1 cellular context compared by ENCODE assay signal in the genomic region with DNA sequence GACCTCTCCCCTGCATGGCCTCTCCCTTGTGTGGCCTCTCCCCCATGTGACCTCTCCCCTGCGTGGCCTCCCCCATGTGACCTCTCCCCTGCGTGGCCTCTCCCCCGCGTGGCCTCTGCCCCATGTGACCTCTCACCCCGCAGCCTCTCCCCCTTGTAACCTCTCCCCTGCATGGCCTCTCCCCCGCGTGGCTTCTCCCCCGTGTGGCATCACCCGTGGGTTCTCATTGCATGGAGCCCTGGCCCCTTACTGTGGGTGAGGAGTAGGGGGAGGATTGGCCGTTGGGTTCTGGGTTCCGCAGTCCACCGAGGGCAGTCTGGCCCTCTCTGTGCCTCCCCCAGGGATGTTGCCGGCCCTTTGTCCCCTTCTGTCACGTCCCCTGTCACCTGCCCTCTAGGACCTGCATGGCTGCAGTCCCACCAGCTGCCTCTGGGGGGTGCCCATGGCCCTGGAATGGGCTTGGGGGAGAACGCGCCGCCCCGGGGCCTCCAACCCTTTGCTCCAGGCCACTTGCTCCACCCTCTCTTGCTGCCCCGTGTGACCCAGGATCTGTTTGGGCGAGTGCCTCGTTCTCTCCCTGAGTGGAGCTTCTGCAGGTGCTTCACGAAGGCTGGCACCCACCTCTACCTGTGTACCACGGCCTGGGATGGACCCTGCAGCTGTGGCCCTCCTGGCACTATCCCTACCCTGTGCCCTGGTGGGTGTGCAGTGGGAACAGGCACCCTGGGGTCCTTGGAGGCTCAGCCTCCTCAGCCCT.
A peak's percentile ranks its signal among the peaks of the same experiment; 100 is the strongest.
TF ChIP-seq lines count a peak whose summit lies in the region.

No MANE protein-coding gene starts in this region.

TF ChIP-seq in K562, 482 proteins besides CTCF, POLR2A, EP300 and RAD21 (continued from another document and continues in another):
- TF ChIP-seq ATF7 (IDR thresholded peaks at IDR 0.05) = peak; percentile 61; the same call in 1 of the 2 replicates
- no peak for TF ChIP-seq ZC3H11A (IDR thresholded peaks at IDR 0.05; ENCODE audit: low read depth, low read length)
- no peak for TF ChIP-seq TGIF2 (CRISPR knock-in tag; IDR thresholded peaks at IDR 0.05)
- no peak for TF ChIP-seq NCOA2 (IDR thresholded peaks at IDR 0.05; ENCODE audit: partially characterized antibody in 2 of 2)
- peak; percentile 53; the same call in 1 of the 2 replicates for TF ChIP-seq E2F1 (CRISPR knock-in tag; IDR thresholded peaks at IDR 0.05)
- peak; percentile 65 for TF ChIP-seq GABPB1 (CRISPR knock-in tag; IDR thresholded peaks at IDR 0.05)
- TF ChIP-seq CEBPG (CRISPR knock-in tag; IDR thresholded peaks at IDR 0.05) = 0 out of 2 replicates have a peak, but pooled peaks have one; percentile 6
- no peak for TF ChIP-seq CEBPG (tag; conservative IDR thresholded peaks at IDR 0.05 in 1 of 2, IDR thresholded peaks at IDR 0.05 in 1 of 2)
- TF ChIP-seq HOMEZ (CRISPR knock-in tag; IDR thresholded peaks at IDR 0.05) = no peak
- TF ChIP-seq ZNF3 (CRISPR knock-in tag; IDR thresholded peaks at IDR 0.05) = no peak
- no peak for TF ChIP-seq NFE2 (IDR thresholded peaks at IDR 0.05; ENCODE audit: low read depth)
- TF ChIP-seq JUN (IDR thresholded peaks at IDR 0.05; ENCODE audit: borderline replicate concordance, low read depth, low read length) = no peak
- peak; percentile 59; the same call in 1 of the 2 replicates for TF ChIP-seq JUN (CRISPR knock-in tag; IDR thresholded peaks at IDR 0.05; ENCODE audit: borderline replicate concordance)
- 0 out of 2 replicates have a peak, but pooled peaks have one; percentile 18 for TF ChIP-seq GATAD2B (IDR thresholded peaks at IDR 0.05; ENCODE audit: borderline replicate concordance)
- no peak for TF ChIP-seq PCBP2 (IDR thresholded peaks at IDR 0.05; ENCODE audit: low read depth, low read length, poor library complexity, severe bottlenecking)
- peak; percentile 53; the same call in 1 of the 2 replicates for TF ChIP-seq HCFC1 (IDR thresholded peaks at IDR 0.05; ENCODE audit: low read depth, low read length)
- TF ChIP-seq NR3C1 (CRISPR knock-in tag; IDR thresholded peaks at IDR 0.05) = no peak
- TF ChIP-seq BDP1 (IDR thresholded peaks at IDR 0.05; ENCODE audit: insufficient read depth, insufficient read length) = no peak
- no peak for TF ChIP-seq PHF20 (IDR thresholded peaks at IDR 0.05; ENCODE audit: partially characterized antibody)
- TF ChIP-seq PPARD (CRISPR knock-in tag; IDR thresholded peaks at IDR 0.05) = no peak
- no peak for TF ChIP-seq NFYB (IDR thresholded peaks at IDR 0.05; ENCODE audit: extremely low read depth, insufficient read length)
- no peak for TF ChIP-seq MCM2 (IDR thresholded peaks at IDR 0.05; ENCODE audit: low read depth)
- TF ChIP-seq CC2D1A (IDR thresholded peaks at IDR 0.05) = peak; percentile 94
- no peak for TF ChIP-seq SOX6 (IDR thresholded peaks at IDR 0.05)
- TF ChIP-seq ZNF76 (CRISPR knock-in tag; IDR thresholded peaks at IDR 0.05; ENCODE audit: borderline replicate concordance) = no peak
- no peak for TF ChIP-seq CBX2 (IDR thresholded peaks at IDR 0.05; ENCODE audit: insufficient read depth, low read length, poor library complexity, severe bottlenecking)
- peak; percentile 58; the same call in 1 of the 2 replicates for TF ChIP-seq SAFB (IDR thresholded peaks at IDR 0.05; ENCODE audit: borderline replicate concordance, low read depth, low read length)
- no peak for TF ChIP-seq PHB2 (IDR thresholded peaks at IDR 0.05; ENCODE audit: low read depth)
- peak; percentile 89 for TF ChIP-seq NR2C1 (IDR thresholded peaks at IDR 0.05)
- TF ChIP-seq NR2C1 (tag; IDR thresholded peaks at IDR 0.05) = peak; percentile 67
- TF ChIP-seq, protein P1, sequence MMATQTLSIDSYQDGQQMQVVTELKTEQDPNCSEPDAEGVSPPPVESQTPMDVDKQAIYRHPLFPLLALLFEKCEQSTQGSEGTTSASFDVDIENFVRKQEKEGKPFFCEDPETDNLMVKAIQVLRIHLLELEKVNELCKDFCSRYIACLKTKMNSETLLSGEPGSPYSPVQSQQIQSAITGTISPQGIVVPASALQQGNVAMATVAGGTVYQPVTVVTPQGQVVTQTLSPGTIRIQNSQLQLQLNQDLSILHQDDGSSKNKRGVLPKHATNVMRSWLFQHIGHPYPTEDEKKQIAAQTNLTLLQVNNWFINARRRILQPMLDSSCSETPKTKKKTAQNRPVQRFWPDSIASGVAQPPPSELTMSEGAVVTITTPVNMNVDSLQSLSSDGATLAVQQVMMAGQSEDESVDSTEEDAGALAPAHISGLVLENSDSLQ (IDR thresholded peaks at IDR 0.05) = peak; percentile 60; the same call in 1 of the 2 replicates
- TF ChIP-seq, protein P2, sequence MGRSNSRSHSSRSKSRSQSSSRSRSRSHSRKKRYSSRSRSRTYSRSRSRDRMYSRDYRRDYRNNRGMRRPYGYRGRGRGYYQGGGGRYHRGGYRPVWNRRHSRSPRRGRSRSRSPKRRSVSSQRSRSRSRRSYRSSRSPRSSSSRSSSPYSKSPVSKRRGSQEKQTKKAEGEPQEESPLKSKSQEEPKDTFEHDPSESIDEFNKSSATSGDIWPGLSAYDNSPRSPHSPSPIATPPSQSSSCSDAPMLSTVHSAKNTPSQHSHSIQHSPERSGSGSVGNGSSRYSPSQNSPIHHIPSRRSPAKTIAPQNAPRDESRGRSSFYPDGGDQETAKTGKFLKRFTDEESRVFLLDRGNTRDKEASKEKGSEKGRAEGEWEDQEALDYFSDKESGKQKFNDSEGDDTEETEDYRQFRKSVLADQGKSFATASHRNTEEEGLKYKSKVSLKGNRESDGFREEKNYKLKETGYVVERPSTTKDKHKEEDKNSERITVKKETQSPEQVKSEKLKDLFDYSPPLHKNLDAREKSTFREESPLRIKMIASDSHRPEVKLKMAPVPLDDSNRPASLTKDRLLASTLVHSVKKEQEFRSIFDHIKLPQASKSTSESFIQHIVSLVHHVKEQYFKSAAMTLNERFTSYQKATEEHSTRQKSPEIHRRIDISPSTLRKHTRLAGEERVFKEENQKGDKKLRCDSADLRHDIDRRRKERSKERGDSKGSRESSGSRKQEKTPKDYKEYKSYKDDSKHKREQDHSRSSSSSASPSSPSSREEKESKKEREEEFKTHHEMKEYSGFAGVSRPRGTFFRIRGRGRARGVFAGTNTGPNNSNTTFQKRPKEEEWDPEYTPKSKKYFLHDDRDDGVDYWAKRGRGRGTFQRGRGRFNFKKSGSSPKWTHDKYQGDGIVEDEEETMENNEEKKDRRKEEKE (IDR thresholded peaks at IDR 0.05; ENCODE audit: borderline replicate concordance in 1 of 2, control insufficient read depth in 1 of 2, low read depth in 2 of 2, low read length in 1 of 2) = no peak
- peak; percentile 39; the same call in 1 of the 2 replicates for TF ChIP-seq CREM (IDR thresholded peaks at IDR 0.05; ENCODE audit: low read depth)
- TF ChIP-seq ESRRA (IDR thresholded peaks at IDR 0.05; ENCODE audit: borderline replicate concordance, low read depth) = peak; percentile 68
- TF ChIP-seq ZFP36 (IDR thresholded peaks at IDR 0.05; ENCODE audit: low read depth, low read length, partially characterized antibody) = no peak
- 0 out of 2 replicates have a peak, but pooled peaks have one; percentile 7 for TF ChIP-seq CBFA2T2 (conservative IDR thresholded peaks at IDR 0.05)
- TF ChIP-seq TBP (optimal IDR thresholded peaks at IDR 0.05; ENCODE audit: low read depth, low read length) = no peak
- TF ChIP-seq BCOR (IDR thresholded peaks at IDR 0.05) = peak; percentile 18; the same call in 1 of the 2 replicates
- peak; percentile 71 for TF ChIP-seq BHLHE40 (IDR thresholded peaks at IDR 0.05; ENCODE audit: low read length)
- TF ChIP-seq GTF2A2 (tag; IDR thresholded peaks at IDR 0.05) = no peak
- TF ChIP-seq SP2 (IDR thresholded peaks at IDR 0.05; ENCODE audit: extremely low read depth, low read depth, low read length, poor library complexity, severe bottlenecking) = no peak
- TF ChIP-seq ZNF143 (CRISPR knock-in tag; IDR thresholded peaks at IDR 0.05) = no peak
- TF ChIP-seq TCF3 (CRISPR knock-in tag; IDR thresholded peaks at IDR 0.05) = peak; percentile 48; the same call in 1 of the 2 replicates
- TF ChIP-seq RCOR1 (IDR thresholded peaks at IDR 0.05; ENCODE audit: borderline replicate concordance in 1 of 2, low read depth in 2 of 2, low read length in 2 of 2) = peak in 1 of 2 experiments; percentile 55; a peak in 1 of 4 replicates
- TF ChIP-seq ZNF592 (IDR thresholded peaks at IDR 0.05) = peak; percentile 79; the same call in 1 of the 2 replicates
- peak; percentile 35; the same call in 1 of the 2 replicates for TF ChIP-seq KLF16 (IDR thresholded peaks at IDR 0.05)
- peak; percentile 95 for TF ChIP-seq ARID2 (IDR thresholded peaks at IDR 0.05)
- TF ChIP-seq E2F3 (CRISPR knock-in tag; IDR thresholded peaks at IDR 0.05) = no peak
- TF ChIP-seq NR1H2 (CRISPR knock-in tag; IDR thresholded peaks at IDR 0.05) = peak; percentile 89; the same call in 1 of the 2 replicates
- TF ChIP-seq EZH2 (IDR thresholded peaks at IDR 0.05; ENCODE audit: borderline replicate concordance, low read depth, low read length) = no peak
- no peak for TF ChIP-seq BACH1 (tag; IDR thresholded peaks at IDR 0.05)
- TF ChIP-seq, protein P3, sequence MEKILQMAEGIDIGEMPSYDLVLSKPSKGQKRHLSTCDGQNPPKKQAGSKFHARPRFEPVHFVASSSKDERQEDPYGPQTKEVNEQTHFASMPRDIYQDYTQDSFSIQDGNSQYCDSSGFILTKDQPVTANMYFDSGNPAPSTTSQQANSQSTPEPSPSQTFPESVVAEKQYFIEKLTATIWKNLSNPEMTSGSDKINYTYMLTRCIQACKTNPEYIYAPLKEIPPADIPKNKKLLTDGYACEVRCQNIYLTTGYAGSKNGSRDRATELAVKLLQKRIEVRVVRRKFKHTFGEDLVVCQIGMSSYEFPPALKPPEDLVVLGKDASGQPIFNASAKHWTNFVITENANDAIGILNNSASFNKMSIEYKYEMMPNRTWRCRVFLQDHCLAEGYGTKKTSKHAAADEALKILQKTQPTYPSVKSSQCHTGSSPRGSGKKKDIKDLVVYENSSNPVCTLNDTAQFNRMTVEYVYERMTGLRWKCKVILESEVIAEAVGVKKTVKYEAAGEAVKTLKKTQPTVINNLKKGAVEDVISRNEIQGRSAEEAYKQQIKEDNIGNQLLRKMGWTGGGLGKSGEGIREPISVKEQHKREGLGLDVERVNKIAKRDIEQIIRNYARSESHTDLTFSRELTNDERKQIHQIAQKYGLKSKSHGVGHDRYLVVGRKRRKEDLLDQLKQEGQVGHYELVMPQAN (IDR thresholded peaks at IDR 0.05; ENCODE audit: borderline replicate concordance) = no peak
- TF ChIP-seq, protein P4, sequence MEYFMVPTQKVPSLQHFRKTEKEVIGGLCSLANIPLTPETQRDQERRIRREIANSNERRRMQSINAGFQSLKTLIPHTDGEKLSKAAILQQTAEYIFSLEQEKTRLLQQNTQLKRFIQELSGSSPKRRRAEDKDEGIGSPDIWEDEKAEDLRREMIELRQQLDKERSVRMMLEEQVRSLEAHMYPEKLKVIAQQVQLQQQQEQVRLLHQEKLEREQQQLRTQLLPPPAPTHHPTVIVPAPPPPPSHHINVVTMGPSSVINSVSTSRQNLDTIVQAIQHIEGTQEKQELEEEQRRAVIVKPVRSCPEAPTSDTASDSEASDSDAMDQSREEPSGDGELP (CRISPR knock-in tag; IDR thresholded peaks at IDR 0.05; ENCODE audit: borderline replicate concordance) = peak; percentile 87; the same call in 1 of the 2 replicates
- TF ChIP-seq TCFL5 (CRISPR knock-in tag; conservative IDR thresholded peaks at IDR 0.05) = no peak
- TF ChIP-seq NFATC3 (IDR thresholded peaks at IDR 0.05) = no peak
- peak; percentile 29 for TF ChIP-seq RBBP5 (IDR thresholded peaks at IDR 0.05; ENCODE audit: borderline replicate concordance, insufficient read depth, low read length, poor library complexity, severe bottlenecking)
- TF ChIP-seq TEAD1 (CRISPR knock-in tag; IDR thresholded peaks at IDR 0.05) = peak; percentile 9 to 92; a peak in 2 of 4 replicates
